30 cellular contexts compared by ENCODE assay signal in the genomic region with DNA sequence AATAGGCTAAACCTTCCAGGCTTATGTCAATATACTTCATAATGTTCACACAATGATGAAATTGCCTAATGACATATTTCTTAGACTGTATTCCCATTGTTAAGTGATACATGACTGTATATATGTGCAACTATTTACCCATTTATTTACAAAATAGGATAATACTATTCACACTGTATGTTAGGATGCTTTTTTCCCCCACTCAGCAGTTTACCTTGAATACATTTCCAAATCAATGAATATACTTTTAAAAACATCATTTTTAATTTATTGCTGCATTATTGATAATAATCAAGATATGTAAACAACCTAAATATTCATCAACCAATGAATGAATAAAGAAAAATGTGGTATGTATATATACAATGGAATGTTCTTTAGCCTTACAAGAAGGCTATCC. TPM values are rescaled to one million over a fixed set of nuclear protein-coding genes. Genes with fewer than 3 reads are reported as not detected.
"Had no signal": no experiment of that assay in that cellular context is flagged by ENCODE, and none has a peak within 500 bp of the region (broad histone marks: within the 10 kb centered on the region; RNA-seq: fewer than 3 reads in every experiment).

No MANE protein-coding gene starts in this region.

- H3K27ac ChIP-seq: neutrophil, pancreas, prostate gland, skin epidermis, spleen, suprapubic skin, testis, tibial artery, transverse colon, upper lobe of right lung, uterus had no signal

- DNase-seq: naive thymus-derived CD8-positive, alpha-beta T cell; nephron progenitor cell; nucleus accumbens; pancreas; right cardiac atrium; spleen; stimulated activated CD4-positive, alpha-beta T cell treated with anti-CD3 and anti-CD28 coated beads, Interleukin-12 subunit alpha, Interleukin-12 subunit beta, amount 100 ng/mL, for 4 hours; stimulated activated CD4-positive, alpha-beta T cell treated with anti-CD3 and anti-CD28 coated beads, Interleukin-1b, Interleukin-23, amount 100 ng/mL, for 48 hours; stimulated activated CD4-positive, alpha-beta T cell treated with anti-CD3 and anti-CD28 coated beads, Interleukin-4, amount 100 ng/mL, for 1 hour; stimulated activated CD4-positive, alpha-beta T cell treated with anti-CD3 and anti-CD28 coated beads, Interleukin-4, amount 100 ng/mL, for 4 hours; stimulated activated CD8-positive, alpha-beta memory T cell treated with anti-CD3 and anti-CD28 coated beads, Interleukin-4, amount 100 ng/mL, for 48 hours; stimulated activated naive CD4-positive, alpha-beta T cell; stimulated activated naive CD8-positive, alpha-beta T cell treated with anti-CD3 and anti-CD28 coated beads, Interleukin-15, amount 100 ng/mL, for 72 hours; stimulated activated naive CD8-positive, alpha-beta T cell treated with anti-CD3 and anti-CD28 coated beads, Interleukin-15, Interleukin-2, amounts not matched to agents 100 U/mL and 50 U/mL, for 24 hours; substantia nigra; testis; tibial artery; transverse colon; upper lobe of right lung; uterus had no signal

- H3K36me3 ChIP-seq: neutrophil, pancreas, prostate gland, spleen, suprapubic skin, tibial artery, transverse colon, upper lobe of right lung, uterus had no signal

- H3K9me3 ChIP-seq: neutrophil, pancreas, prostate gland, spleen, suprapubic skin, testis, tibial artery, transverse colon, upper lobe of right lung, uterus had no signal

- H3K4me3 ChIP-seq: pancreas, prostate gland, skin epidermis, smooth muscle cell, spleen, suprapubic skin, testis, tibial artery, transverse colon, upper lobe of right lung, uterus had no signal

- H3K27me3 ChIP-seq: pancreas, spleen, suprapubic skin, testis, tibial artery, transverse colon, upper lobe of right lung, uterus had no signal

- H3K4me1 ChIP-seq: pancreas, prostate gland, spleen, suprapubic skin, testis, tibial artery, transverse colon, upper lobe of right lung, uterus had no signal

- H3K4me2 ChIP-seq: smooth muscle cell had no signal

- ATAC-seq: naive thymus-derived CD8-positive, alpha-beta T cell; natural killer cell treated with Interleukin-12 subunit alpha and Interleukin-12 subunit beta and Interleukin-15 and Interleukin-18, amount 100 ng/mL, for 72 hours; pancreas; right cardiac atrium; sciatic nerve; stimulated activated memory B cell treated with anti-CD40 and anti-IgM and Interleukin-4, amounts not matched to agents 10 μg/mL and 1 μg/mL and 100 μg/mL, for 72 hours; stimulated activated naive CD8-positive, alpha-beta T cell treated with anti-CD3 and anti-CD28 coated beads, Interleukin-15, amount 100 ng/mL, for 72 hours; stimulated activated naive CD8-positive, alpha-beta T cell treated with anti-CD3 and anti-CD28 coated beads, Interleukin-15, Interleukin-2, amounts not matched to agents 100 U/mL and 50 U/mL, for 24 hours; upper lobe of right lung had no signal

RNA-seq across cellular contexts. Expression of gene PCSK1, which starts 55.5 kb away (rescaled TPM):
- total RNA-seq: naive thymus-derived CD8-positive, alpha-beta T cell; natural killer cell treated with Interleukin-12 subunit alpha and Interleukin-12 subunit beta and Interleukin-15 and Interleukin-18, amount 100 ng/mL, for 72 hours; osteocyte; renal cortical epithelial cell; upper lobe of right lung had no signal
- polyA plus RNA-seq: naive thymus-derived CD8-positive, alpha-beta T cell had no signal
